Comparison of ENCODE assay signal across 32 cellular contexts in the genomic region with DNA sequence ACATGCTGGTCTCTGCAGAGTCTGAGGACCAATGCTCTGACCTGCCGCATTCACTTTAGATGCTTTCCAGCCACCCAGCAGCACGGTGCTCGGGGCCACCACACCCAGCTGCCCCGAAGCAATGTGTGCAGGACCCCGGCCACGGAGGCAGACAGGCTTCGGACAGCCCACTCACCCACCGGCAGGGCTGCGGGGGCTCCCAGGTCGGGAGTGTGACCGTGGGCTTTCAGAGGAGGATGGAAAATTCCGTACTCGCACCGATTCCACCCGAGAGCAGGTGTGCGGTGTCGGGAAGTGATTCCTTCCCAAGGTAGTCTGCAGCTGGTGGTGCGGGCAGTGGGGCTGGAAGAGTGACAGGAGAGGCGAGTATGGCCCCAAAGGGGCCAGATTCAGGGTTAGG.
DNase-seq lines count a peak whose midpoint lies in the region; ATAC-seq, FAIRE-seq and TF ChIP-seq lines count a peak whose summit lies in the region.
"Had no signal": no experiment of that assay in that cellular context is flagged by ENCODE, and none has a peak within 500 bp of the region (broad histone marks: within the 10 kb centered on the region; RNA-seq: fewer than 3 reads in every experiment).

No MANE protein-coding gene starts in this region.

- H2BK12ac ChIP-seq in H1 (ENCODE audit: low read depth, low read length), result no peak overlapping the region

- TF ChIP-seq CTCF in RWPE2 (IDR thresholded peaks at IDR 0.05; ENCODE audit: poor library complexity, severe bottlenecking), result no peak
- no peak for TF ChIP-seq CTCF in H1 (IDR thresholded peaks at IDR 0.05; ENCODE audit: control extremely low read depth in 1 of 3, insufficient read depth in 1 of 3, low read depth in 1 of 3, low read length in 3 of 3)
- no peak for TF ChIP-seq CTCF in spleen (IDR thresholded peaks at IDR 0.05 in 8 of 11, conservative IDR thresholded peaks at IDR 0.05 in 3 of 11)
- TF ChIP-seq CTCF in hepatocyte (IDR thresholded peaks at IDR 0.05; ENCODE audit: poor library complexity), result no peak

- no peaks in the 10 kb centered on the region for H3K79me1 ChIP-seq in H1 (ENCODE audit: low read depth, low read length)

- no peak for ATAC-seq in RWPE2 (ENCODE audit: low read depth)
- ATAC-seq: CD8-positive, alpha-beta T cell; esophagus mucosa; mucosa of descending colon; Panc1; stimulated activated naive CD8-positive, alpha-beta T cell treated with anti-CD3 and anti-CD28 coated beads, Interleukin-15, Interleukin-2, amounts not matched to agents 100 U/mL and 50 U/mL, for 24 hours had no signal

- no peaks in the 10 kb centered on the region for H3K36me3 Mint-ChIP-seq in activated naive CD4-positive, alpha-beta T cell treated with anti-CD3 and anti-CD28 coated beads, Interleukin-2, amount 10 ng/mL, durations not matched to agents 7 days and 5 days
- H3K36me3 Mint-ChIP-seq: CD8-positive, alpha-beta T cell had no signal

- no peak for TF ChIP-seq RAD21 in H1 (IDR thresholded peaks at IDR 0.05 in 1 of 2, conservative IDR thresholded peaks at IDR 0.05 in 1 of 2; ENCODE audit: low read depth in 2 of 2, low read length in 2 of 2)

- H3K4me1 ChIP-seq in RWPE2 (ENCODE audit: insufficient read depth, poor library complexity, severe bottlenecking), result no peaks in the 10 kb centered on the region
- no peaks in the 10 kb centered on the region; a peak in 3 of 7 replicates for H3K4me1 ChIP-seq in H1 (replicated peaks in 1 of 4; ENCODE audit: control insufficient read depth in 3 of 4, insufficient read depth in 4 of 4, low read length in 3 of 4)
- no peaks in the 10 kb centered on the region for H3K4me1 ChIP-seq in spleen
- no peaks in the 10 kb centered on the region for H3K4me1 ChIP-seq in hepatocyte (ENCODE audit: insufficient read depth)

- H3K27me3 Mint-ChIP-seq in activated naive CD4-positive, alpha-beta T cell treated with anti-CD3 and anti-CD28 coated beads, Interleukin-2, amount 10 ng/mL, durations not matched to agents 7 days and 5 days, result peaks cover 55% of the 10 kb centered on the region
- H3K27me3 Mint-ChIP-seq: B cell had no signal

- H3K9ac ChIP-seq in H1 (replicated peaks in 1 of 4; ENCODE audit: extremely low read depth in 1 of 4, low read depth in 3 of 4, low read length in 3 of 4), result no peak overlapping the region; a peak in 1 of 7 replicates

- H3K23me2 ChIP-seq in H1 (ENCODE audit: low read depth, low read length), result no peaks in the 10 kb centered on the region

- CTCF ChIA-PET in activated naive CD4-positive, alpha-beta T cell treated with anti-CD3 and anti-CD28 coated beads, Interleukin-2, amount 10 ng/mL, durations not matched to agents 7 days and 5 days (lab: Charles Lee), result no interaction called here
- CTCF ChIA-PET in H1 (lab: Charles Lee; ENCODE audit: partially characterized antibody), result interaction anchor here (1.6 kb wide), 1 partner anchor 53 kb away, joined by 3 read pairs; no protein-coding TSS in a partner anchor

- no peaks in the 10 kb centered on the region for H3K9me3 ChIP-seq in RWPE2 (ENCODE audit: severe bottlenecking)
- H3K9me3 ChIP-seq in H1 (ENCODE audit: insufficient read depth in 2 of 2, low read depth in 1 of 2, low read length in 1 of 2), result no peaks in the 10 kb centered on the region
- H3K9me3 ChIP-seq in spleen, result peaks cover 0 to 35% (median 29%) of the 10 kb centered on the region in 8 donors
- H3K9me3 ChIP-seq in hepatocyte (ENCODE audit: low read depth), result no peaks in the 10 kb centered on the region

- H2BK15ac ChIP-seq in H1 (ENCODE audit: low read length), result no peak overlapping the region

- H3K9me2 ChIP-seq in hepatocyte (replicated peaks; ENCODE audit: insufficient read depth), result no peaks in the 10 kb centered on the region

- no peaks in the 10 kb centered on the region for H3K9me3 Mint-ChIP-seq in activated naive CD4-positive, alpha-beta T cell treated with anti-CD3 and anti-CD28 coated beads, Interleukin-2, amount 10 ng/mL, durations not matched to agents 7 days and 5 days

- H3K79me2 ChIP-seq in H1 (ENCODE audit: control insufficient read depth in 1 of 2, insufficient read depth in 2 of 2, low read length in 2 of 2) (no peaks in the 10 kb centered on the region), hepatocyte (no peaks in the 10 kb centered on the region)

- no peaks in the 10 kb centered on the region for H4K20me1 ChIP-seq in H1 (replicated peaks in 1 of 2; ENCODE audit: control insufficient read depth in 1 of 2, insufficient read depth in 2 of 2, low read length in 2 of 2)
- no peaks in the 10 kb centered on the region for H4K20me1 ChIP-seq in hepatocyte (ENCODE audit: insufficient read depth, poor library complexity, severe bottlenecking)

- H4K8ac ChIP-seq in H1 (ENCODE audit: extremely low read depth, insufficient read depth, low read length), result peak overlapping the region; percentile 40; the same call in 1 of the 2 replicates

- H3K36me3 ChIP-seq in RWPE2 (ENCODE audit: low read depth), result no peaks in the 10 kb centered on the region
- H3K36me3 ChIP-seq in H1 (ENCODE audit: control insufficient read depth in 2 of 4, insufficient read depth in 4 of 4, low read length in 3 of 4), result no peaks in the 10 kb centered on the region
- no peaks in the 10 kb centered on the region for H3K36me3 ChIP-seq in spleen
- no peaks in the 10 kb centered on the region for H3K36me3 ChIP-seq in hepatocyte (replicated peaks; ENCODE audit: insufficient read depth, low read depth)

- H4K91ac ChIP-seq in H1 (replicated peaks; ENCODE audit: insufficient read length, low read length), result no peak overlapping the region

- H3K56ac ChIP-seq in H1 (replicated peaks; ENCODE audit: insufficient read length, low read depth, low read length), result no peak overlapping the region

- H3K4me3 ChIP-seq in RWPE2 (ENCODE audit: severe bottlenecking), result no peak overlapping the region
- no peak overlapping the region for H3K4me3 ChIP-seq in H1 (ENCODE audit: extremely low read depth in 1 of 4, insufficient read depth in 2 of 4, low read depth in 3 of 4, low read length in 4 of 4)
- H3K4me3 ChIP-seq in spleen, result no peak overlapping the region
- no peak overlapping the region for H3K4me3 ChIP-seq in hepatocyte
- H3K4me3 ChIP-seq: lung, mucosa of descending colon, smooth muscle cell had no signal

- H3K23ac ChIP-seq in H1 (ENCODE audit: insufficient read length), result no peak overlapping the region

- no peak overlapping the region for H3K27ac Mint-ChIP-seq in activated naive CD4-positive, alpha-beta T cell treated with anti-CD3 and anti-CD28 coated beads, Interleukin-2, amount 10 ng/mL, durations not matched to agents 7 days and 5 days
- H3K27ac Mint-ChIP-seq: B cell; CD8-positive, alpha-beta T cell; endodermal cell; nephron; T-helper 2 cell treated with Interferon-gamma antibody and Interleukin-4, amounts not matched to agents 5 μg/mL and 100 μg/mL, for 36 hours had no signal

- no peaks in the 10 kb centered on the region for H3K4me1 Mint-ChIP-seq in activated naive CD4-positive, alpha-beta T cell treated with anti-CD3 and anti-CD28 coated beads, Interleukin-2, amount 10 ng/mL, durations not matched to agents 7 days and 5 days
- H3K4me1 Mint-ChIP-seq: B cell; central memory CD8-positive, alpha-beta T cell; endodermal cell had no signal

- H2BK20ac ChIP-seq in H1 (ENCODE audit: low read length), result no peak overlapping the region

- no peak for TF ChIP-seq EP300 in H1 (IDR thresholded peaks at IDR 0.05; ENCODE audit: borderline replicate concordance in 1 of 2, low read depth in 2 of 2, low read length in 2 of 2)

- no peak for FAIRE-seq in H1 (lab: Jason Lieb, UNC)

- H3K18ac ChIP-seq in H1 (ENCODE audit: extremely low read depth, low read length), result no peak overlapping the region

- DNase-seq in activated naive CD4-positive, alpha-beta T cell treated with anti-CD3 and anti-CD28 coated beads, Interleukin-2, amount 10 ng/mL, durations not matched to agents 7 days and 5 days, result peak; percentile 12
- no peak for DNase-seq in activated naive CD4-positive, alpha-beta T cell treated with Interleukin-2 at 50 U/mL for 16 hours
- DNase-seq in RWPE2 (ENCODE audit: low spot score) (peak; percentile 43), H1 (ENCODE audit: low read depth in 1 of 2, low spot score in 2 of 2) (peak in 1 of 2 experiments; percentile 39), spleen (peak; percentile 66), hepatocyte (ENCODE audit: low spot score) (no peak), SK-N-DZ (ENCODE audit: low spot score) (no peak)
- no peak for DNase-seq in activated CD4-positive, CD25-positive, alpha-beta regulatory T cell (lab: John Stamatoyannopoulos, UW)
- DNase-seq: activated CD4-positive, alpha-beta T cell treated with anti-CD3 and anti-CD28 coated beads for 48 hours; dermis blood vessel endothelial cell; endodermal cell; foreskin fibroblast; GOT3; kidney glomerular epithelial cell; NCI-H1048; NCI-H1694; NCI-H446 treated with DMSO at 0.1 percent for 48 hours; NCI-H774; retina; SHP77 treated with DMSO at 0.1 percent for 48 hours; stimulated activated CD4-positive, alpha-beta T cell treated with anti-CD3 and anti-CD28 coated beads, Interleukin-1b, Interleukin-23, amount 100 ng/mL, for 48 hours; stimulated activated naive CD8-positive, alpha-beta T cell treated with anti-CD3 and anti-CD28 coated beads, Interleukin-15, Interleukin-2, amounts not matched to agents 100 U/mL and 50 U/mL, for 24 hours had no signal

- no peak overlapping the region for H3K4ac ChIP-seq in H1 (replicated peaks; ENCODE audit: insufficient read length, low read depth, low read length)

- H3K4me2 ChIP-seq in H1 (ENCODE audit: insufficient read depth in 1 of 2, low read depth in 2 of 2, low read length in 2 of 2) (no peak overlapping the region), hepatocyte (no peak overlapping the region)
- H3K4me2 ChIP-seq: smooth muscle cell had no signal

- 88% methylated on average over 18 of the region's 19 CpGs; no CpG with 5 or more reads in 1 of the 2 experiments for WGBS in H1 (ENCODE audit: extremely low coverage in 1 of 2, insufficient coverage in 1 of 2, insufficient read length in 1 of 2, insufficient replicate concordance in 2 of 2, low coverage in 1 of 2, low lambda C conversion rate in 2 of 2, missing lambda C conversion rate in 1 of 2), 2 experiments
- WGBS in spleen, 5 donors, result 90 to 95% (median 92%) methylated on average over 16 to 19 of the region's 19 CpGs
- WGBS in hepatocyte (ENCODE audit: low lambda C conversion rate, missing lambda C conversion rate), result 89% methylated on average over 19 of the region's 19 CpGs

- no peak overlapping the region for H2AFZ ChIP-seq in H1 (ENCODE audit: low read length)
- no peak overlapping the region for H2AFZ ChIP-seq in hepatocyte

- no peak overlapping the region for H3K4me3 Mint-ChIP-seq in activated naive CD4-positive, alpha-beta T cell treated with anti-CD3 and anti-CD28 coated beads, Interleukin-2, amount 10 ng/mL, durations not matched to agents 7 days and 5 days
- H3K4me3 Mint-ChIP-seq: B cell; CD8-positive, alpha-beta T cell; central memory CD8-positive, alpha-beta T cell; endodermal cell; nephron; T-helper 2 cell treated with Interferon-gamma antibody and Interleukin-4, amounts not matched to agents 5 μg/mL and 100 μg/mL, for 36 hours had no signal

- POLR2A ChIA-PET in H1 (lab: Charles Lee; ENCODE audit: partially characterized antibody), result no interaction called here

- intact Hi-C loops in spleen (cut with DNase I; ENCODE audit: low total_unique reads), result no loop called here

- no peak overlapping the region for H3K27ac ChIP-seq in RWPE2 (ENCODE audit: poor library complexity, severe bottlenecking)
- H3K27ac ChIP-seq in H1 (ENCODE audit: low read depth, low read length), result no peak overlapping the region
- H3K27ac ChIP-seq in spleen, result no peak overlapping the region
- no peak overlapping the region for H3K27ac ChIP-seq in hepatocyte

- H2AK5ac ChIP-seq in H1 (ENCODE audit: low read depth, low read length), result no peak overlapping the region

- H2BK120ac ChIP-seq in H1 (replicated peaks; ENCODE audit: low read depth, low read length), result no peak overlapping the region

- H3K14ac ChIP-seq in H1 (ENCODE audit: insufficient read length), result no peak overlapping the region

- H4K5ac ChIP-seq in H1 (ENCODE audit: insufficient read length, low read depth, low read length), result no peak overlapping the region

- no peak overlapping the region for H2BK5ac ChIP-seq in H1 (ENCODE audit: low read depth, low read length)

- peaks cover 3% of the 10 kb centered on the region for H3K27me3 ChIP-seq in RWPE2 (ENCODE audit: insufficient read depth, poor library complexity, severe bottlenecking)
- H3K27me3 ChIP-seq in H1 (replicated peaks in 1 of 4; ENCODE audit: control insufficient read depth in 3 of 4, extremely low read depth in 1 of 4, insufficient read depth in 3 of 4, low read length in 3 of 4), result no peaks in the 10 kb centered on the region; a peak in 1 of 7 replicates
- no peaks in the 10 kb centered on the region for H3K27me3 ChIP-seq in spleen (replicated peaks in 1 of 7)
- no peaks in the 10 kb centered on the region for H3K27me3 ChIP-seq in hepatocyte

- TF ChIP-seq POLR2A in H1 (IDR thresholded peaks at IDR 0.05; ENCODE audit: control extremely low read depth in 1 of 2, low read depth in 2 of 2, low read length in 2 of 2) (no peak), spleen (IDR thresholded peaks at IDR 0.05) (no peak)

Comparison
In these comparisons a context has a peak if more than half of its experiments do, and no peak if none do; other contexts are left out.
1. DNase-seq: peak in activated naive CD4-positive, alpha-beta T cell treated with anti-CD3 and anti-CD28 coated beads, Interleukin-2, amount 10 ng/mL, durations not matched to agents 7 days and 5 days (single experiment), RWPE2 (single experiment) and spleen (single experiment); none in activated naive CD4-positive, alpha-beta T cell treated with Interleukin-2 at 50 U/mL for 16 hours (single experiment), hepatocyte (single experiment), activated CD4-positive, CD25-positive, alpha-beta regulatory T cell (0 of 4) and SK-N-DZ (single experiment).